ENCODE assay signal across 28 cellular contexts in genomic region chr2:205482399-205483065, GRCh38.
DNase-seq lines count a peak whose midpoint lies in the region; ATAC-seq and TF ChIP-seq lines count a peak whose summit lies in the region.
"Had no signal": no experiment of that assay in that cellular context is flagged by ENCODE, and none has a peak within 500 bp of the region (broad histone marks: within the 10 kb centered on the region; RNA-seq: fewer than 3 reads in every experiment).

No MANE protein-coding gene starts in this region.

- ATAC-seq in heart right ventricle, result peak in 7 of 8 donors; percentile 44 to 87 (median 74)
- ATAC-seq: activated CD8-positive, alpha-beta memory T cell treated with anti-CD3 and anti-CD28 coated beads, Interleukin-2, amount 10 ng/mL, durations not matched to agents 7 days and 5 days; gastroesophageal sphincter; left colon; naive thymus-derived CD4-positive, alpha-beta T cell; stimulated activated naive CD8-positive, alpha-beta T cell treated with anti-CD3 and anti-CD28 coated beads, Interleukin-15, Interleukin-2, amounts not matched to agents 100 U/mL and 50 U/mL, for 24 hours had no signal

- intact Hi-C loops in heart right ventricle (cut with DNase I), result no loop called here

- peaks cover 0 to 11% (median 0%) of the 10 kb centered on the region in 9 donors for H3K4me1 ChIP-seq in heart right ventricle

- no peak for TF ChIP-seq CTCF in heart right ventricle (IDR thresholded peaks at IDR 0.05)

- H3K4me3 ChIP-seq in H7 (ENCODE audit: insufficient read depth, low read depth, low read length) (no peak overlapping the region), heart right ventricle (no peak overlapping the region)
- H3K4me3 ChIP-seq: gastroesophageal sphincter, ovary, thoracic aorta, vagina had no signal

- WGBS in heart right ventricle, 2 donors, result 74 to 82% methylated on average over 8 of the region's 8 CpGs

- H3K27me3 ChIP-seq in H7 (ENCODE audit: control insufficient read depth, insufficient read depth, low read length) (no peaks in the 10 kb centered on the region), heart right ventricle (no peaks in the 10 kb centered on the region)
- H3K27me3 ChIP-seq: BE2C, gastroesophageal sphincter, ovary, vagina had no signal

- peak; percentile 12 for DNase-seq in H7
- DNase-seq in SK-N-DZ (ENCODE audit: low spot score), result peak; percentile 7
- DNase-seq in heart right ventricle, result peak; percentile 6 to 7
- DNase-seq in left kidney (ENCODE audit: low read depth, low spot score), result peak; percentile 58
- DNase-seq in GF-D8 (lab: John Stamatoyannopoulos, UW), result no peak
- DNase-seq in activated T-cell treated with anti-CD3 and anti-CD28 coated beads, Interleukin-2, amount 50 U/mL, for 48 hours, result no peak
- no peak for DNase-seq in NCI-H1048 (lab: John Stamatoyannopoulos, UW)
- DNase-seq in stimulated activated CD4-positive, alpha-beta T cell treated with anti-CD3 and anti-CD28 coated beads, Interleukin-2, amount 100 ng/mL, for 48 hours, result no peak
- DNase-seq: activated CD4-positive, alpha-beta T cell treated with anti-CD3 and anti-CD28 coated beads, Interleukin-2, amount 10 ng/mL, durations not matched to agents 7 days and 5 days; activated CD8-positive, alpha-beta memory T cell treated with anti-CD3 and anti-CD28 coated beads, Interleukin-2, amount 10 ng/mL, durations not matched to agents 7 days and 5 days; COR-L47; effector CD4-positive, alpha-beta T cell; erythroblast; GDM1; Kasumi-1; left colon; naive thymus-derived CD4-positive, alpha-beta T cell; NCI-H1092; NCI-H187; NCI-H69; ovary; stimulated activated naive CD8-positive, alpha-beta T cell treated with anti-CD3 and anti-CD28 coated beads, Interleukin-15, Interleukin-2, amounts not matched to agents 100 U/mL and 50 U/mL, for 24 hours; WERI-Rb-1 had no signal

- H3K36me3 ChIP-seq in H7 (replicated peaks; ENCODE audit: control insufficient read depth, insufficient read depth, low read length) (no peaks in the 10 kb centered on the region), heart right ventricle (no peaks in the 10 kb centered on the region)
- H3K36me3 ChIP-seq: BE2C, gastroesophageal sphincter, ovary, thoracic aorta, vagina, WERI-Rb-1 had no signal

- no peak overlapping the region for H3K27ac ChIP-seq in heart right ventricle
- H3K27ac ChIP-seq: gastroesophageal sphincter, ovary, RWPE1, thoracic aorta, vagina, WERI-Rb-1 had no signal

- no peaks in the 10 kb centered on the region for H3K9me3 ChIP-seq in heart right ventricle
- H3K9me3 ChIP-seq: BE2C, gastroesophageal sphincter, ovary, thoracic aorta, vagina had no signal

Comparison
In these comparisons a context has a peak if more than half of its experiments do, and no peak if none do; other contexts are left out.
1. DNase-seq: peak in H7 (single experiment), SK-N-DZ (single experiment), heart right ventricle (2 of 2) and left kidney (single experiment); none in GF-D8 (single experiment), activated T-cell treated with anti-CD3 and anti-CD28 coated beads, Interleukin-2, amount 50 U/mL, for 48 hours (0 of 2), NCI-H1048 (single experiment) and stimulated activated CD4-positive, alpha-beta T cell treated with anti-CD3 and anti-CD28 coated beads, Interleukin-2, amount 100 ng/mL, for 48 hours (0 of 2).